15 cellular contexts compared by ENCODE assay signal in the genomic region with DNA sequence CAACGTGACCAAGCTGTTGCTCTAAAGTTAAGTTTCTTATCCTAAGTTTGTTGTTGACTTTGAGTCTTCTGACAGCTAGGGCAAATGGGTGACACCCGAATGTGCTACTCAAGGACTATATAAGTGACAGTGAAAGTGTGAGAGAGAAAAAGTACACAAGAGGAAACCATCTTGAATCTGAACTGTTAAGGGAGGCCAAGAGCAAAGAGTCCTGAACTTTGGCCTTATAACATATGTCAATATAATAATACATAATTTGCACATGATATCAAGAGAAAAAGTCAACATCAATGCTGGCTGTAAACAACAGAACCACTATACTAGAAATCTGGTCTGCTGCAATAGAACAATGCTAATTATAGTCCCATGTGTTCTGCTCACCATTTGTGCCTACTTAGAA. TPM values are rescaled to one million over a fixed set of nuclear protein-coding genes. Genes with fewer than 3 reads are reported as not detected.
DNase-seq lines count a peak whose midpoint lies in the region; ATAC-seq and TF ChIP-seq lines count a peak whose summit lies in the region.
"Had no signal": no experiment of that assay in that cellular context is flagged by ENCODE, and none has a peak within 500 bp of the region (broad histone marks: within the 10 kb centered on the region; RNA-seq: fewer than 3 reads in every experiment).

No MANE protein-coding gene starts in this region.

- peak overlapping the region; percentile 44 for H3K27ac Mint-ChIP-seq in T-helper 2 cell treated with Interferon-gamma antibody and Interleukin-4, amounts not matched to agents 5 μg/mL and 100 μg/mL, for 36 hours
- H3K27ac Mint-ChIP-seq: CD4-positive, CD25-positive, alpha-beta regulatory T cell had no signal

- H3K4me1 ChIP-seq in HAP-1 = peaks cover 16% of the 10 kb centered on the region
- H3K4me1 ChIP-seq: BLaER1 had no signal

- no peaks in the 10 kb centered on the region for H3K9me3 Mint-ChIP-seq in T-helper 2 cell treated with Interferon-gamma antibody and Interleukin-4, amounts not matched to agents 5 μg/mL and 100 μg/mL, for 36 hours
- H3K9me3 Mint-ChIP-seq: CD4-positive, CD25-positive, alpha-beta regulatory T cell had no signal

- DNase-seq in T-helper 2 cell treated with Interferon-gamma antibody and Interleukin-4, amounts not matched to agents 5 μg/mL and 100 μg/mL, for 36 hours (ENCODE audit: low spot score) = no peak
- no peak for DNase-seq in T-helper 2 cell
- no peak for DNase-seq in left colon
- DNase-seq in NCI-H187 (lab: John Stamatoyannopoulos, UW) = no peak
- no peak for DNase-seq in HCEC 1CT
- DNase-seq in HAP-1 (ENCODE audit: low spot score in 2 of 2) = no peak
- DNase-seq: CD4-positive, CD25-positive, alpha-beta regulatory T cell; DMS53 had no signal

- H3K27ac ChIP-seq in VCaP = peak overlapping the region; percentile 17; the same call in 1 of the 2 replicates
- H3K27ac ChIP-seq: 22Rv1, BLaER1, HL-60 had no signal

- in situ Hi-C loops in HAP-1 (cut with MboI; ENCODE audit: low sequenced_read_pairs) = no loop called here

- H3K4me3 Mint-ChIP-seq in T-helper 2 cell treated with Interferon-gamma antibody and Interleukin-4, amounts not matched to agents 5 μg/mL and 100 μg/mL, for 36 hours = no peak overlapping the region
- H3K4me3 Mint-ChIP-seq: CD4-positive, CD25-positive, alpha-beta regulatory T cell had no signal

- peaks cover 7% of the 10 kb centered on the region for H3K36me3 Mint-ChIP-seq in T-helper 2 cell treated with Interferon-gamma antibody and Interleukin-4, amounts not matched to agents 5 μg/mL and 100 μg/mL, for 36 hours (ENCODE audit: low read depth)

- peak; percentile 84 for ATAC-seq in left colon
- ATAC-seq in HG03045 (IDR thresholded peaks at IDR 0.05; ENCODE audit: unreplicated experiment) = no peak
- ATAC-seq: HCT116, K562 had no signal

- peaks cover 11% of the 10 kb centered on the region for H3K4me1 Mint-ChIP-seq in T-helper 2 cell treated with Interferon-gamma antibody and Interleukin-4, amounts not matched to agents 5 μg/mL and 100 μg/mL, for 36 hours (ENCODE audit: low read depth)

- no peaks in the 10 kb centered on the region for H3K27me3 Mint-ChIP-seq in T-helper 2 cell treated with Interferon-gamma antibody and Interleukin-4, amounts not matched to agents 5 μg/mL and 100 μg/mL, for 36 hours (ENCODE audit: low read depth)
- H3K27me3 Mint-ChIP-seq: CD4-positive, CD25-positive, alpha-beta regulatory T cell had no signal

- H3K36me3 ChIP-seq in HAP-1 (replicated peaks) = no peaks in the 10 kb centered on the region; the same call in 1 of the 2 replicates

- no peak overlapping the region for H3K4me3 ChIP-seq in HAP-1
- H3K4me3 ChIP-seq: BLaER1, K562 had no signal

- intact Hi-C loops in left colon (cut with DNase I, micrococcal nuclease) = no loop called here

- no peaks in the 10 kb centered on the region for H3K27me3 ChIP-seq in HAP-1 (ENCODE audit: low read depth)
- H3K27me3 ChIP-seq: BLaER1 had no signal

- no peaks in the 10 kb centered on the region for H3K9me3 ChIP-seq in HAP-1
- H3K9me3 ChIP-seq: BLaER1 had no signal

- TF ChIP-seq CTCF in VCaP (conservative IDR thresholded peaks at IDR 0.05) = no peak

RNA-seq across cellular contexts. Expression of a gene that starts 29.5 kb away (rescaled TPM):
- 10 to 100 TPM; 13.1 to 14.0 TPM for total RNA-seq in left colon
